In the genomic region with DNA sequence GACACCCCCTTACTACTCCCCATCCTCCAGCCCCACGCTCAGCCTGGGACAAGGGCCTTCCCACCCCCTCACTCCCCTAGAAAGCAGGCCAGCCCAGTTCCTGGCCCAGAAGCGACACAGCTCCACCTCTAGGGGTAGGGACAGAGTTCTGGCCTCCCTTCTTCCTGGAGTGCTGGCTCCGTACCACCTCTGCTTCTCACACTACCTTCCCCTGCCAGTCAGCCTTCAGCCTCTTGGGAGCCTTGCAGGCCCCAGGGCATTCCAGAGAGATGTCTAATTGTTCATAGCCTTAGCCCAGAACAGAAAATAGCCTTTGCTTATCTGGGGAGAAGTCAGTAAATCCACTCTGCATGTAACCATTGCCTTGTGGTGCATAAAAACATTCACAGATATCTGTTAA, we compare ENCODE assay signal across 15 cellular contexts. TPM values are rescaled to one million over a fixed set of nuclear protein-coding genes. Genes with fewer than 3 reads are reported as not detected.
DNase-seq lines count a peak whose midpoint lies in the region; ATAC-seq and TF ChIP-seq lines count a peak whose summit lies in the region.
"Had no signal": no experiment of that assay in that cellular context is flagged by ENCODE, and none has a peak within 500 bp of the region (broad histone marks: within the 10 kb centered on the region; RNA-seq: fewer than 3 reads in every experiment).

No MANE protein-coding gene starts in this region.

- H3K9me3 Mint-ChIP-seq in nephron progenitor cell = peaks cover 10% of the 10 kb centered on the region
- H3K9me3 Mint-ChIP-seq: activated T-cell treated with anti-CD3 and anti-CD28 coated beads, Interleukin-2, amount 50 U/mL, for 24 hours; CD4-positive, alpha-beta memory T cell had no signal

- peak overlapping the region; percentile 38 for H3K27ac Mint-ChIP-seq in nephron progenitor cell
- H3K27ac Mint-ChIP-seq: activated T-cell treated with anti-CD3 and anti-CD28 coated beads, Interleukin-2, amount 50 U/mL, for 24 hours had no signal

- H3K9me3 ChIP-seq in BE2C = no peaks in the 10 kb centered on the region
- H3K9me3 ChIP-seq: prostate gland had no signal

- H3K36me3 Mint-ChIP-seq in nephron progenitor cell (ENCODE audit: low read depth) = peaks cover 20% of the 10 kb centered on the region
- H3K36me3 Mint-ChIP-seq: CD4-positive, alpha-beta memory T cell had no signal

- H3K27me3 Mint-ChIP-seq in nephron progenitor cell (ENCODE audit: low read depth, poor library complexity) = no peaks in the 10 kb centered on the region
- H3K27me3 Mint-ChIP-seq: activated T-cell treated with anti-CD3 and anti-CD28 coated beads, Interleukin-2, amount 50 U/mL, for 24 hours; CD4-positive, alpha-beta memory T cell had no signal

- no peak for ATAC-seq in GM21390 (IDR thresholded peaks at IDR 0.05; ENCODE audit: unreplicated experiment)
- no peak for ATAC-seq in HG03159 (IDR thresholded peaks at IDR 0.05; ENCODE audit: unreplicated experiment)
- ATAC-seq: activated CD4-positive, CD25-positive, alpha-beta regulatory T cell treated with anti-CD3 and anti-CD28 coated beads, Interleukin-2, amount 50 U/mL, for 24 hours; stimulated activated naive CD8-positive, alpha-beta T cell treated with anti-CD3 and anti-CD28 coated beads, Interleukin-15, Interleukin-2, amounts not matched to agents 100 U/mL and 50 U/mL, for 24 hours had no signal

- H3K4me1 Mint-ChIP-seq in nephron progenitor cell = peaks cover 17% of the 10 kb centered on the region

- H3K4me1 ChIP-seq in BE2C = peaks cover 7% of the 10 kb centered on the region; the same call in 1 of the 2 replicates
- H3K4me1 ChIP-seq: prostate gland had no signal

- H3K4me3 Mint-ChIP-seq in nephron progenitor cell = no peak overlapping the region
- H3K4me3 Mint-ChIP-seq: activated T-cell treated with anti-CD3 and anti-CD28 coated beads, Interleukin-2, amount 50 U/mL, for 24 hours; CD4-positive, alpha-beta memory T cell had no signal

- TF ChIP-seq CTCF in BE2C (IDR thresholded peaks at IDR 0.05; ENCODE audit: low read depth, low read length) (no peak), epithelial cell of esophagus (IDR thresholded peaks at IDR 0.05; ENCODE audit: insufficient read depth, low read depth, low read length, missing control alignments) (no peak), nephron progenitor cell (IDR thresholded peaks at IDR 0.05) (no peak)

- DNase-seq in BE2C = peak; percentile 50
- DNase-seq in NCI-H226 = peak; percentile 72
- DNase-seq in epithelial cell of esophagus (ENCODE audit: low read depth) = peak; percentile 25
- DNase-seq in nephron progenitor cell = no peak
- no peak for DNase-seq in central memory CD4-positive, alpha-beta T cell
- no peak for DNase-seq in stimulated activated CD4-positive, alpha-beta T cell treated with anti-CD3 and anti-CD28 coated beads, Interleukin-4, amount 100 ng/mL, for 24 hours
- DNase-seq: activated T-cell treated with anti-CD3 and anti-CD28 coated beads, Interleukin-2, amount 50 U/mL, for 24 hours; CD4-positive, alpha-beta memory T cell; KG1; NCI-H187 treated with DMSO at 0.1 percent for 48 hours; stimulated activated naive CD8-positive, alpha-beta T cell treated with anti-CD3 and anti-CD28 coated beads, Interleukin-15, Interleukin-2, amounts not matched to agents 100 U/mL and 50 U/mL, for 24 hours had no signal

- H3K4me3 ChIP-seq in BE2C (ENCODE audit: low read depth, low read length) (no peak overlapping the region), epithelial cell of esophagus (ENCODE audit: low read length) (no peak overlapping the region)
- H3K4me3 ChIP-seq: prostate gland had no signal

- no peaks in the 10 kb centered on the region for H3K36me3 ChIP-seq in BE2C
- H3K36me3 ChIP-seq: prostate gland had no signal

- no peaks in the 10 kb centered on the region for H3K27me3 ChIP-seq in BE2C

RNA-seq across cellular contexts. Expression of a gene that starts 13.1 kb away (rescaled TPM):
- polyA plus RNA-seq in BE2C (2012; ENCODE audit: insufficient read depth, insufficient read length, low read depth) = not detected
- polyA plus RNA-seq: CD4-positive, alpha-beta memory T cell had no signal

RNA-seq across cellular contexts. Expression of a gene that starts 38.5 kb away (rescaled TPM):
- 1.4 TPM for polyA plus RNA-seq in BE2C (2012; ENCODE audit: insufficient read depth, insufficient read length, low read depth)

RNA-seq across cellular contexts. Expression of a gene that starts 51.3 kb away (rescaled TPM):
- polyA plus RNA-seq in BE2C (2012; ENCODE audit: insufficient read depth, insufficient read length, low read depth) = 3.5 TPM

RNA-seq across cellular contexts. Expression of a gene that starts 56.1 kb away (rescaled TPM):
- 110 TPM for polyA plus RNA-seq in BE2C (2012; ENCODE audit: insufficient read depth, insufficient read length, low read depth)

Comparison
In these comparisons a context has a peak if more than half of its experiments do, and no peak if none do; other contexts are left out.
1. DNase-seq: peak in BE2C (single experiment), NCI-H226 (single experiment) and epithelial cell of esophagus (single experiment); none in nephron progenitor cell (single experiment), central memory CD4-positive, alpha-beta T cell (single experiment) and stimulated activated CD4-positive, alpha-beta T cell treated with anti-CD3 and anti-CD28 coated beads, Interleukin-4, amount 100 ng/mL, for 24 hours (single experiment).